Comparison of ENCODE assay signal across 1 cellular context in genomic region chrX:109773374-109773773, GRCh38.
A peak's percentile ranks its signal among the peaks of the same experiment; 100 is the strongest.
TF ChIP-seq lines count a peak whose summit lies in the region.

No MANE protein-coding gene starts in this region.

TF ChIP-seq in GM12878, 131 proteins besides CTCF, POLR2A, EP300 and RAD21 (continued from another document):
- TF ChIP-seq USF1 (IDR thresholded peaks at IDR 0.05; ENCODE audit: borderline replicate concordance, extremely low read length, insufficient read depth, low read depth, low read length) (no peak), ATF7 (IDR thresholded peaks at IDR 0.05; ENCODE audit: low read depth) (peak; percentile 33; the same call in 1 of the 2 replicates), POLR2AphosphoS2 (IDR thresholded peaks at IDR 0.05; ENCODE audit: low read depth, low read length) (no peak)
